ENCODE assay signal across 1 cellular context in genomic region chr1:196302420-196302819, GRCh38.
TF ChIP-seq lines count a peak whose summit lies in the region.

No MANE protein-coding gene starts in this region.

TF ChIP-seq in GM23338, 12 proteins besides CTCF, POLR2A, EP300 and RAD21 (continued from another document):
- no peak for TF ChIP-seq REST (IDR thresholded peaks at IDR 0.05; ENCODE audit: unreplicated experiment)
- no peak for TF ChIP-seq NANOG (IDR thresholded peaks at IDR 0.05; ENCODE audit: borderline replicate concordance)
- TF ChIP-seq, protein P1, sequence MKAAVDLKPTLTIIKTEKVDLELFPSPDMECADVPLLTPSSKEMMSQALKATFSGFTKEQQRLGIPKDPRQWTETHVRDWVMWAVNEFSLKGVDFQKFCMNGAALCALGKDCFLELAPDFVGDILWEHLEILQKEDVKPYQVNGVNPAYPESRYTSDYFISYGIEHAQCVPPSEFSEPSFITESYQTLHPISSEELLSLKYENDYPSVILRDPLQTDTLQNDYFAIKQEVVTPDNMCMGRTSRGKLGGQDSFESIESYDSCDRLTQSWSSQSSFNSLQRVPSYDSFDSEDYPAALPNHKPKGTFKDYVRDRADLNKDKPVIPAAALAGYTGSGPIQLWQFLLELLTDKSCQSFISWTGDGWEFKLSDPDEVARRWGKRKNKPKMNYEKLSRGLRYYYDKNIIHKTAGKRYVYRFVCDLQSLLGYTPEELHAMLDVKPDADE (IDR thresholded peaks at IDR 0.05): no peak
- no peak for TF ChIP-seq ZNF114 (CRISPR knock-in tag; IDR thresholded peaks at IDR 0.05)
- TF ChIP-seq EZH2 (IDR thresholded peaks at IDR 0.05; ENCODE audit: low read depth, unreplicated experiment): no peak
- no peak for TF ChIP-seq EZH2phosphoT487 (IDR thresholded peaks at IDR 0.05; ENCODE audit: unreplicated experiment)
